1 cellular context compared by ENCODE assay signal in the genomic region with DNA sequence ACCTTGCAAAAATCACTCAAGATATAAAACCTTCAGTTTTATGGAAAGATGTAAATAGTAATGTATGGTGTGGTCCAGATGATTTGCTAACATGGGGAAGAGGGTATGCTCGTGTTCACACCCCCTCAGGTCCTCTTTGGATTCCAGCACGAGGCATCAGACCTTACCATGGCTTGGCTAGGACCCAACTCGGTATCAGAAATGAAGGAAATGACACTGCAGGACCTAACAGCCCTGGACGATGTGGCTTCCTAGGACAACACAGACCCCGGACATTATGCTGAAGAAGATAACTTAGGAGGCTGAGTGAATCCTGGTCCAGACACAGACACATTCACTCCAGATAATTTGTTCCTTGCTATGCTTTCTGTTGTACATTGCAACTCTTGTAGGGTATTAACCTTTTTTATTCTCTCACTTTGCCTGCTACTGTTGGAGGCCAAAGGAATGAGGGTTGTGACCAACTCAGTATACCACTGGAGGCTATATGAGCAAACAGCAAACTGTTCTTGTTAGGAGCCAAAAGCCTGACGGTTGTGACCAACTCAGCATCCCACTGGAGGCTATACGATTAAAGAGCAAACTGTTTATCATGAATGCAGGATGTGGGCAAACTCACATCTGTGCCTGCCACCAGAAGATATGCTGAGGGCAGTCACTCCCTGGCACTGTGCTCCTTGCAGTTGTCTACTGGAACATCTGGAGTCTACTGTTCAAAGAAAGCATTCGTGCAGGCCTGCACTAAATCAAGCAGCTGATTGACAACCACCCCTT.
TF ChIP-seq lines count a peak whose summit lies in the region.

No MANE protein-coding gene starts in this region.

TF ChIP-seq in K562, 482 proteins besides CTCF, POLR2A, EP300 and RAD21 (continued from another document and continues in another):
- TF ChIP-seq NCOA2 (IDR thresholded peaks at IDR 0.05; ENCODE audit: partially characterized antibody in 2 of 2) (no peak), HDAC1 (IDR thresholded peaks at IDR 0.05) (no peak), CTBP1 (IDR thresholded peaks at IDR 0.05; ENCODE audit: borderline replicate concordance) (peak; percentile 34; the same call in 1 of the 2 replicates), RFX5 (IDR thresholded peaks at IDR 0.05; ENCODE audit: low read depth, low read length) (no peak), CREB3 (tag; conservative IDR thresholded peaks at IDR 0.05; ENCODE audit: low read depth) (no peak), MCM3 (IDR thresholded peaks at IDR 0.05) (no peak), NFYB (IDR thresholded peaks at IDR 0.05; ENCODE audit: extremely low read depth, insufficient read length) (no peak), ARID1B (IDR thresholded peaks at IDR 0.05) (peak; percentile 54; the same call in 1 of the 2 replicates), TRIM24 (IDR thresholded peaks at IDR 0.05) (peak; percentile 31 to 53; a peak in 3 of 4 replicates), MAFK (IDR thresholded peaks at IDR 0.05; ENCODE audit: low read length) (no peak), ZNF76 (CRISPR knock-in tag; IDR thresholded peaks at IDR 0.05; ENCODE audit: borderline replicate concordance) (no peak), PKNOX1 (IDR thresholded peaks at IDR 0.05) (0 out of 2 replicates have a peak, but pooled peaks have one; percentile 53), SAFB (IDR thresholded peaks at IDR 0.05; ENCODE audit: borderline replicate concordance, low read depth, low read length) (no peak), ZNF668 (CRISPR knock-in tag; IDR thresholded peaks at IDR 0.05) (no peak), MGA (IDR thresholded peaks at IDR 0.05) (peak; percentile 77), THAP12 (CRISPR knock-in tag; IDR thresholded peaks at IDR 0.05) (no peak), ZKSCAN8 (CRISPR knock-in tag; IDR thresholded peaks at IDR 0.05) (peak; percentile 65; the same call in 1 of the 2 replicates), NR4A1 (CRISPR knock-in tag; IDR thresholded peaks at IDR 0.05) (no peak), NR4A1 (tag; IDR thresholded peaks at IDR 0.05) (no peak), NFIX (CRISPR knock-in tag; IDR thresholded peaks at IDR 0.05; ENCODE audit: low read depth) (no peak), SMAD4 (CRISPR knock-in tag; conservative IDR thresholded peaks at IDR 0.05) (peak; percentile 58), POLR2AphosphoS5 (IDR thresholded peaks at IDR 0.05; ENCODE audit: control insufficient read depth, insufficient read depth, low read depth, low read length) (0 out of 2 replicates have a peak, but pooled peaks have one; percentile 26), NR2C1 (IDR thresholded peaks at IDR 0.05) (no peak), NR2C1 (tag; IDR thresholded peaks at IDR 0.05) (no peak), ZFP30 (CRISPR knock-in tag; IDR thresholded peaks at IDR 0.05; ENCODE audit: borderline replicate concordance) (no peak), JUND (IDR thresholded peaks at IDR 0.05; ENCODE audit: borderline replicate concordance, low read depth, low read length) (no peak), JUND (tag; IDR thresholded peaks at IDR 0.05; ENCODE audit: borderline replicate concordance, low read depth, low read length) (no peak), ZNF766 (CRISPR knock-in tag; conservative IDR thresholded peaks at IDR 0.05) (0 out of 2 replicates have a peak, but pooled peaks have one; percentile 37), TCF3 (CRISPR knock-in tag; IDR thresholded peaks at IDR 0.05) (peak; percentile 69), MEF2A (IDR thresholded peaks at IDR 0.05; ENCODE audit: control insufficient read depth, low read depth, low read length) (no peak), DMBX1 (CRISPR knock-in tag; IDR thresholded peaks at IDR 0.05; ENCODE audit: borderline replicate concordance) (peak; percentile 68; the same call in 1 of the 2 replicates)
- TF ChIP-seq, protein P1, sequence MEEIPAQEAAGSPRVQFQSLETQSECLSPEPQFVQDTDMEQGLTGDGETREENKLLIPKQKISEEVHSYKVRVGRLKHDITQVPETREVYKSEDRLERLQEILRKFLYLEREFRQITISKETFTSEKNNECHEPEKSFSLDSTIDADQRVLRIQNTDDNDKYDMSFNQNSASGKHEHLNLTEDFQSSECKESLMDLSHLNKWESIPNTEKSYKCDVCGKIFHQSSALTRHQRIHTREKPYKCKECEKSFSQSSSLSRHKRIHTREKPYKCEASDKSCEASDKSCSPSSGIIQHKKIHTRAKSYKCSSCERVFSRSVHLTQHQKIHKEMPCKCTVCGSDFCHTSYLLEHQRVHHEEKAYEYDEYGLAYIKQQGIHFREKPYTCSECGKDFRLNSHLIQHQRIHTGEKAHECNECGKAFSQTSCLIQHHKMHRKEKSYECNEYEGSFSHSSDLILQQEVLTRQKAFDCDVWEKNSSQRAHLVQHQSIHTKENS (CRISPR knock-in tag; IDR thresholded peaks at IDR 0.05): no peak
- TF ChIP-seq, protein P2, sequence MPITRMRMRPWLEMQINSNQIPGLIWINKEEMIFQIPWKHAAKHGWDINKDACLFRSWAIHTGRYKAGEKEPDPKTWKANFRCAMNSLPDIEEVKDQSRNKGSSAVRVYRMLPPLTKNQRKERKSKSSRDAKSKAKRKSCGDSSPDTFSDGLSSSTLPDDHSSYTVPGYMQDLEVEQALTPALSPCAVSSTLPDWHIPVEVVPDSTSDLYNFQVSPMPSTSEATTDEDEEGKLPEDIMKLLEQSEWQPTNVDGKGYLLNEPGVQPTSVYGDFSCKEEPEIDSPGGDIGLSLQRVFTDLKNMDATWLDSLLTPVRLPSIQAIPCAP (CRISPR knock-in tag; IDR thresholded peaks at IDR 0.05; ENCODE audit: borderline replicate concordance): no peak
